ENCODE assay signal across 1 cellular context in the genomic region with DNA sequence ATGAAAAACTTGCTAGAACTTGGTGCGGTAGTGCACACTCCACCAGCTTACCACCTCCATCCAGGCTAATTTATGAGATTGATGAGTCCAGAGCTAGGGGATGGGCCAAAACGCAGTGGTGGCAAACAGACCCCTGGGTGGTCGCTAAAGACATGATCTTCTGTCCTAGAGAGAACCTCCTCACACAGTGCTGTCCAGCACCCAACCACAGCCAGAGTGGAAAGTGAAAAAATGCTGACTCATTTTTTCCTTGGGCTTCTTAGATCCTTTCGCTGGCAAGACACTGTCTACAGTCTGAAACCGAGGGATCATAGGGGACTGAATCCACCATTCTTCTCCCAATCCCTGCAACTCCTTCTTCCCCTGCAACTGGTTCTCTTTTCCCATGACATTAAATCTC.
A peak's percentile ranks its signal among the peaks of the same experiment; 100 is the strongest.
TF ChIP-seq lines count a peak whose summit lies in the region.

No MANE protein-coding gene starts in this region.

TF ChIP-seq in H1, 55 proteins besides CTCF, POLR2A, EP300 and RAD21:
- TF ChIP-seq MAFK (IDR thresholded peaks at IDR 0.05; ENCODE audit: low read depth, low read length) (peak; percentile 49), JUN (IDR thresholded peaks at IDR 0.05; ENCODE audit: low read depth, low read length) (no peak), BACH1 (IDR thresholded peaks at IDR 0.05; ENCODE audit: low read length) (peak; percentile 57; the same call in 1 of the 2 replicates), HDAC2 (IDR thresholded peaks at IDR 0.05; ENCODE audit: borderline replicate concordance in 1 of 2, low read depth in 2 of 2, low read length in 2 of 2) (no peak), CBX8 (IDR thresholded peaks at IDR 0.05; ENCODE audit: borderline replicate concordance, low read depth, low read length) (no peak), NANOG (IDR thresholded peaks at IDR 0.05; ENCODE audit: insufficient read depth, low read depth, low read length, poor library complexity, severe bottlenecking) (no peak), CREB1 (IDR thresholded peaks at IDR 0.05) (no peak), KDM5A (IDR thresholded peaks at IDR 0.05; ENCODE audit: low read length) (no peak), TBP (IDR thresholded peaks at IDR 0.05; ENCODE audit: low read depth, low read length) (no peak), EZH2 (IDR thresholded peaks at IDR 0.05; ENCODE audit: low read depth, low read length, severe bottlenecking) (no peak), RXRA (IDR thresholded peaks at IDR 0.05; ENCODE audit: insufficient read depth, low read depth, low read length) (no peak), GTF2F1 (IDR thresholded peaks at IDR 0.05; ENCODE audit: borderline replicate concordance, low read depth, low read length) (no peak), SP2 (IDR thresholded peaks at IDR 0.05; ENCODE audit: low read length) (no peak), SP4 (IDR thresholded peaks at IDR 0.05; ENCODE audit: low read length) (no peak)
- TF ChIP-seq, protein P1, sequence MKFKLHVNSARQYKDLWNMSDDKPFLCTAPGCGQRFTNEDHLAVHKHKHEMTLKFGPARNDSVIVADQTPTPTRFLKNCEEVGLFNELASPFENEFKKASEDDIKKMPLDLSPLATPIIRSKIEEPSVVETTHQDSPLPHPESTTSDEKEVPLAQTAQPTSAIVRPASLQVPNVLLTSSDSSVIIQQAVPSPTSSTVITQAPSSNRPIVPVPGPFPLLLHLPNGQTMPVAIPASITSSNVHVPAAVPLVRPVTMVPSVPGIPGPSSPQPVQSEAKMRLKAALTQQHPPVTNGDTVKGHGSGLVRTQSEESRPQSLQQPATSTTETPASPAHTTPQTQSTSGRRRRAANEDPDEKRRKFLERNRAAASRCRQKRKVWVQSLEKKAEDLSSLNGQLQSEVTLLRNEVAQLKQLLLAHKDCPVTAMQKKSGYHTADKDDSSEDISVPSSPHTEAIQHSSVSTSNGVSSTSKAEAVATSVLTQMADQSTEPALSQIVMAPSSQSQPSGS (IDR thresholded peaks at IDR 0.05; ENCODE audit: low read length): no peak
